In genomic region chr1:226111865-226112395, GRCh38 we compare ENCODE assay signal across 1 cellular context.
TF ChIP-seq lines count a peak whose summit lies in the region.

No MANE protein-coding gene starts in this region.

TF ChIP-seq in K562, 482 proteins besides CTCF, POLR2A, EP300 and RAD21:
- TF ChIP-seq EHMT2 (IDR thresholded peaks at IDR 0.05) = no peak
- no peak for TF ChIP-seq NFATC3 (IDR thresholded peaks at IDR 0.05)
- TF ChIP-seq HDAC3 (IDR thresholded peaks at IDR 0.05; ENCODE audit: borderline replicate concordance, partially characterized antibody) = no peak
- no peak for TF ChIP-seq SMAD3 (CRISPR knock-in tag; conservative IDR thresholded peaks at IDR 0.05)
- TF ChIP-seq ESRRB (CRISPR knock-in tag; IDR thresholded peaks at IDR 0.05; ENCODE audit: borderline replicate concordance) = no peak
- TF ChIP-seq NFE2L1 (tag; IDR thresholded peaks at IDR 0.05; ENCODE audit: borderline replicate concordance, low read depth) = no peak
- no peak for TF ChIP-seq CREBBP (IDR thresholded peaks at IDR 0.05; ENCODE audit: low read depth, low read length)
- TF ChIP-seq USF1 (CRISPR knock-in tag; IDR thresholded peaks at IDR 0.05) = 0 out of 2 replicates have a peak, but pooled peaks have one; percentile 23
- TF ChIP-seq FOXA3 (CRISPR knock-in tag; conservative IDR thresholded peaks at IDR 0.05 in 1 of 2, IDR thresholded peaks at IDR 0.05 in 1 of 2) = 0 out of 4 replicates have a peak, but pooled peaks of 1 of the 2 experiments have one; percentile 44
- no peak for TF ChIP-seq FUS (optimal IDR thresholded peaks at IDR 0.05; ENCODE audit: low read depth, low read length)
- no peak for TF ChIP-seq PHF21A (IDR thresholded peaks at IDR 0.05; ENCODE audit: borderline replicate concordance, low read depth)
- no peak for TF ChIP-seq TEAD4 (IDR thresholded peaks at IDR 0.05; ENCODE audit: low read length)
- peak; percentile 62; the same call in 1 of the 2 replicates for TF ChIP-seq TEAD4 (CRISPR knock-in tag; IDR thresholded peaks at IDR 0.05; ENCODE audit: borderline replicate concordance)
- no peak for TF ChIP-seq RBM34 (IDR thresholded peaks at IDR 0.05; ENCODE audit: borderline replicate concordance, insufficient read depth, low read length)
- no peak for TF ChIP-seq MIER1 (IDR thresholded peaks at IDR 0.05; ENCODE audit: low read depth)
- TF ChIP-seq, protein P1, sequence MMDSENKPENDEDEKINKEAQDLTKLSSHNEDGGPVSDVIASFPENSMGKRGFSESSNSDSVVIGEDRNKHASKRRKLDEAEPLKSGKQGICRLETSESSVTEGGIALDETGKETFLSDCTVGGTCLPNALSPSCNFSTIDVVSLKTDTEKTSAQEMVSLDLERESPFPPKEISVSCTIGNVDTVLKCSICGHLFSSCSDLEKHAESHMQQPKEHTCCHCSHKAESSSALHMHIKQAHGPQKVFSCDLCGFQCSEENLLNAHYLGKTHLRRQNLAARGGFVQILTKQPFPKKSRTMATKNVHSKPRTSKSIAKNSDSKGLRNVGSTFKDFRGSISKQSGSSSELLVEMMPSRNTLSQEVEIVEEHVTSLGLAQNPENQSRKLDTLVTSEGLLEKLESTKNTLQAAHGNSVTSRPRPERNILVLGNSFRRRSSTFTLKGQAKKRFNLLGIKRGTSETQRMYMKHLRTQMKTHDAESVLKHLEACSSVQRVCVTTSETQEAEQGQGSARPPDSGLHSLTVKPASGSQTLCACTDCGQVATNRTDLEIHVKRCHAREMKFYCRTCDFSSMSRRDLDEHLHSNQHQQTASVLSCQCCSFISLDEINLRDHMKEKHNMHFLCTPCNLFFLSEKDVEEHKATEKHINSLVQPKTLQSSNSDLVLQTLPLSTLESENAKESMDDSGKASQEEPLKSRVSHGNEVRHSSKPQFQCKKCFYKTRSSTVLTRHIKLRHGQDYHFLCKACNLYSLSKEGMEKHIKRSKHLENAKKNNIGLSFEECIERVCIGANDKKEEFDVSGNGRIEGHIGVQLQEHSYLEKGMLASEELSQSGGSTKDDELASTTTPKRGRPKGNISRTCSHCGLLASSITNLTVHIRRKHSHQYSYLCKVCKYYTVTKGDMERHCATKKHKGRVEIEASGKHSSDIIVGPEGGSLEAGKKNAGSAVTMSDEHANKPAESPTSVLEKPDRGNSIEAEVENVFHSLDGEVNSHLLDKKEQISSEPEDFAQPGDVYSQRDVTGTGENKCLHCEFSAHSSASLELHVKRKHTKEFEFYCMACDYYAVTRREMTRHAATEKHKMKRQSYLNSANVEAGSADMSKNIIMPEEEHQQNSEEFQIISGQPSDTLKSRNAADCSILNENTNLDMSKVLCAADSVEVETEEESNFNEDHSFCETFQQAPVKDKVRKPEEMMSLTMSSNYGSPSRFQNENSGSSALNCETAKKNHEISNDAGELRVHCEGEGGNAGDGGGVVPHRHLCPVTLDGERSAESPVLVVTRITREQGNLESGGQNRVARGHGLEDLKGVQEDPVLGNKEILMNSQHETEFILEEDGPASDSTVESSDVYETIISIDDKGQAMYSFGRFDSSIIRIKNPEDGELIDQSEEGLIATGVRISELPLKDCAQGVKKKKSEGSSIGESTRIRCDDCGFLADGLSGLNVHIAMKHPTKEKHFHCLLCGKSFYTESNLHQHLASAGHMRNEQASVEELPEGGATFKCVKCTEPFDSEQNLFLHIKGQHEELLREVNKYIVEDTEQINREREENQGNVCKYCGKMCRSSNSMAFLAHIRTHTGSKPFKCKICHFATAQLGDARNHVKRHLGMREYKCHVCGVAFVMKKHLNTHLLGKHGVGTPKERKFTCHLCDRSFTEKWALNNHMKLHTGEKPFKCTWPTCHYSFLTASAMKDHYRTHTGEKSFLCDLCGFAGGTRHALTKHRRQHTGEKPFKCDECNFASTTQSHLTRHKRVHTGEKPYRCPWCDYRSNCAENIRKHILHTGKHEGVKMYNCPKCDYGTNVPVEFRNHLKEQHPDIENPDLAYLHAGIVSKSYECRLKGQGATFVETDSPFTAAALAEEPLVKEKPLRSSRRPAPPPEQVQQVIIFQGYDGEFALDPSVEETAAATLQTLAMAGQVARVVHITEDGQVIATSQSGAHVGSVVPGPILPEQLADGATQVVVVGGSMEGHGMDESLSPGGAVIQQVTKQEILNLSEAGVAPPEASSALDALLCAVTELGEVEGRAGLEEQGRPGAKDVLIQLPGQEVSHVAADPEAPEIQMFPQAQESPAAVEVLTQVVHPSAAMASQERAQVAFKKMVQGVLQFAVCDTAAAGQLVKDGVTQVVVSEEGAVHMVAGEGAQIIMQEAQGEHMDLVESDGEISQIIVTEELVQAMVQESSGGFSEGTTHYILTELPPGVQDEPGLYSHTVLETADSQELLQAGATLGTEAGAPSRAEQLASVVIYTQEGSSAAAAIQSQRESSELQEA (IDR thresholded peaks at IDR 0.05; ENCODE audit: low read depth) = no peak
- TF ChIP-seq MCM5 (IDR thresholded peaks at IDR 0.05; ENCODE audit: low read depth) = no peak
- no peak for TF ChIP-seq POLR2G (IDR thresholded peaks at IDR 0.05; ENCODE audit: low read depth, low read length)
- TF ChIP-seq BDP1 (IDR thresholded peaks at IDR 0.05; ENCODE audit: insufficient read depth, insufficient read length) = no peak
